15 cellular contexts compared by ENCODE assay signal in the genomic region with DNA sequence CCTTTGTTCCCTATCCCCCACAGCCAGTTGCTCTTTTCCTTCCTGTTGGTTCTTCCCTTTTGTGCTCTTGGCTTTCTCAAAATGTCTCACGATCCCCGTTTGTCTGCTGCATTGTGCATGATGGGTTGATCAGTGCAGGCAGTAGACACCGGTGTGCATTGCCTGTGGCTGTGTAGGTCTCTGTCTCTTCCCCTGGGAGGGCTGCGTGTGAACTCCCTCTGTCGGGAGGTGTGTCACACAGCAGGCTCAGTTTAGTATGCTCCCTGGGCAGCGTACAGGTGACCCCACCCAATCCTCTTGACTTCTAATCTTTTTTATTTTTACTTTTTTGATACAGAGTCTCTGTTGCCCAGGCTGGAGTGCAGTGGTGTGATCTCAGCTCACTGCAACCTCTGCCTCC.
DNase-seq lines count a peak whose midpoint lies in the region; ATAC-seq, FAIRE-seq and TF ChIP-seq lines count a peak whose summit lies in the region.
"Had no signal": no experiment of that assay in that cellular context is flagged by ENCODE, and none has a peak within 500 bp of the region (broad histone marks: within the 10 kb centered on the region; RNA-seq: fewer than 3 reads in every experiment).

No MANE protein-coding gene starts in this region.

- H3K36me3 ChIP-seq in GM23338 (ENCODE audit: insufficient read depth) (no peaks in the 10 kb centered on the region), OCI-LY3 (replicated peaks; ENCODE audit: low read depth, low read length) (no peaks in the 10 kb centered on the region), HepG2 (replicated peaks in 1 of 2; ENCODE audit: control insufficient read depth in 1 of 2, insufficient read depth in 2 of 2, low read length in 2 of 2) (no peaks in the 10 kb centered on the region)
- H3K36me3 ChIP-seq: gastrocnemius medialis, prostate gland, transverse colon had no signal

- H3K36me3 Mint-ChIP-seq in GM23338 (ENCODE audit: low read depth): no peaks in the 10 kb centered on the region
- H3K36me3 Mint-ChIP-seq: activated naive CD8-positive, alpha-beta T cell had no signal

- H3K9me3 Mint-ChIP-seq in GM23338: no peaks in the 10 kb centered on the region; the same call in 1 of the 3 replicates
- H3K9me3 Mint-ChIP-seq: dendritic cell treated with granulocyte-macrophage colony-stimulating factor and Interleukin-4, amounts not matched to agents 40 ng/mL and 50 ng/mL, for 4 days had no signal

- H3K9ac ChIP-seq in OCI-LY3 (ENCODE audit: low read length): no peak overlapping the region
- H3K9ac ChIP-seq in HepG2 (ENCODE audit: insufficient read depth, low read depth, low read length): no peak overlapping the region

- POLR2A ChIA-PET in GM10248 (lab: Yijun Ruan, JAX) (no interaction called here), HepG2 (lab: Yijun Ruan, JAX) (no interaction called here)

- H3K27me3 ChIP-seq in GM23338 (ENCODE audit: insufficient read depth) (no peaks in the 10 kb centered on the region), OCI-LY3 (ENCODE audit: low read depth, low read length) (no peaks in the 10 kb centered on the region), HepG2 (ENCODE audit: control insufficient read depth in 1 of 2, insufficient read depth in 2 of 2, low read length in 2 of 2) (no peaks in the 10 kb centered on the region)
- H3K27me3 ChIP-seq: gastrocnemius medialis had no signal

- peak; percentile 23 for TF ChIP-seq CTCF in GM10248 (IDR thresholded peaks at IDR 0.05; ENCODE audit: control extremely low read depth, extremely low read depth, low read depth, missing control alignments)
- TF ChIP-seq CTCF in GM23338 (conservative IDR thresholded peaks at IDR 0.05; ENCODE audit: low read depth in 2 of 2): peak; percentile 11 to 57; a peak in 2 of 4 replicates
- peak; percentile 51 for TF ChIP-seq CTCF in OCI-LY3 (IDR thresholded peaks at IDR 0.05; ENCODE audit: low read depth, low read length)
- peak; percentile 60 for TF ChIP-seq CTCF in HepG2 (CRISPR knock-in tag; IDR thresholded peaks at IDR 0.05)

- no peaks in the 10 kb centered on the region for H3F3A ChIP-seq in GM23338 (replicated peaks; ENCODE audit: low read depth)

- intact Hi-C loops in HepG2 (cut with micrococcal nuclease; ENCODE audit: unreplicated experiment): no loop called here

- peak; percentile 42 for FAIRE-seq in HepG2 (lab: Jason Lieb, UNC)

- H2AFZ ChIP-seq in GM23338 (no peak overlapping the region), OCI-LY3 (ENCODE audit: low read depth, low read length) (no peak overlapping the region), HepG2 (ENCODE audit: low read length) (no peak overlapping the region)

- H3K9me3 ChIP-seq in OCI-LY3 (ENCODE audit: insufficient read depth, low read length) (no peaks in the 10 kb centered on the region), HepG2 (ENCODE audit: low read length) (no peaks in the 10 kb centered on the region)
- H3K9me3 ChIP-seq: gastrocnemius medialis, prostate gland, transverse colon had no signal

- H3K27ac Mint-ChIP-seq in GM23338: no peak overlapping the region
- H3K27ac Mint-ChIP-seq: activated naive CD8-positive, alpha-beta T cell; dendritic cell treated with granulocyte-macrophage colony-stimulating factor and Interleukin-4, amounts not matched to agents 40 ng/mL and 50 ng/mL, for 4 days had no signal

- H3K4me3 Mint-ChIP-seq in GM23338: no peak overlapping the region
- H3K4me3 Mint-ChIP-seq: activated naive CD8-positive, alpha-beta T cell; dendritic cell treated with granulocyte-macrophage colony-stimulating factor and Interleukin-4, amounts not matched to agents 40 ng/mL and 50 ng/mL, for 4 days had no signal

- 17% methylated on average over 6 of the region's 6 CpGs for WGBS in HepG2 (ENCODE audit: low lambda C conversion rate)

- H3K4me1 Mint-ChIP-seq in GM23338: peaks cover 32% of the 10 kb centered on the region

- no peaks in the 10 kb centered on the region for H3K79me2 ChIP-seq in GM23338 (replicated peaks; ENCODE audit: insufficient read depth)
- H3K79me2 ChIP-seq in OCI-LY3 (ENCODE audit: low read length): no peaks in the 10 kb centered on the region
- H3K79me2 ChIP-seq in HepG2 (ENCODE audit: insufficient read depth, low read length): no peaks in the 10 kb centered on the region

- BruUV-seq in HepG2 (replicated peaks; lab: Mats Ljungman, UMichigan): no TSS peak

- CTCF ChIA-PET in GM10248 (lab: Yijun Ruan, JAX) (no interaction called here), HepG2 (lab: Yijun Ruan, JAX; ENCODE audit: low intra/inter-chr PET ratio, low total read pairs) (interaction anchor here (0.7 kb wide), 1 partner anchor 236 kb away, joined by 3 read pairs; no protein-coding TSS in a partner anchor)

- no peak for TF ChIP-seq RAD21 in HepG2 (CRISPR knock-in tag; IDR thresholded peaks at IDR 0.05)

- in situ Hi-C loops in HepG2 (cut with HindIII; ENCODE audit: extremely low pct_ligation_motif_present, low pct_unique_long_range_greater_than_20kb): no loop called here

- TF ChIP-seq POLR2A in HepG2 (IDR thresholded peaks at IDR 0.05; ENCODE audit: insufficient read depth in 1 of 2, low read depth in 2 of 2, low read length in 2 of 2): no peak

- ATAC-seq in GM23338: peak; percentile 78
- ATAC-seq in HepG2: peak; percentile 97
- ATAC-seq in HG03432 (IDR thresholded peaks at IDR 0.05; ENCODE audit: unreplicated experiment): no peak
- no peak for ATAC-seq in GM21367 (IDR thresholded peaks at IDR 0.05; ENCODE audit: unreplicated experiment)
- ATAC-seq: gastrocnemius medialis had no signal

- peaks cover 19% of the 10 kb centered on the region for H3K4me1 ChIP-seq in GM23338 (ENCODE audit: insufficient read depth)
- H3K4me1 ChIP-seq in OCI-LY3 (ENCODE audit: low read length): no peaks in the 10 kb centered on the region
- H3K4me1 ChIP-seq in HepG2 (ENCODE audit: insufficient read depth, low read length): no peaks in the 10 kb centered on the region
- H3K4me1 ChIP-seq: gastrocnemius medialis, prostate gland, transverse colon had no signal

- no peak for TF ChIP-seq EP300 in HepG2 (IDR thresholded peaks at IDR 0.05; ENCODE audit: low read depth in 2 of 2, low read length in 2 of 2)
- TF ChIP-seq EP300 in HepG2 (CRISPR knock-in tag; IDR thresholded peaks at IDR 0.05; ENCODE audit: borderline replicate concordance): no peak

- H3K27me3 Mint-ChIP-seq in GM23338 (ENCODE audit: insufficient read depth, low read depth, poor library complexity): peaks cover 11% of the 10 kb centered on the region
- H3K27me3 Mint-ChIP-seq: dendritic cell treated with granulocyte-macrophage colony-stimulating factor and Interleukin-4, amounts not matched to agents 40 ng/mL and 50 ng/mL, for 4 days had no signal

- H3K27ac ChIP-seq in GM23338 (ENCODE audit: low read depth) (no peak overlapping the region), OCI-LY3 (ENCODE audit: low read length) (no peak overlapping the region), HepG2 (ENCODE audit: extremely low read length, insufficient read depth, low read length) (no peak overlapping the region), substantia nigra (ENCODE audit: low read depth, low read length, poor library complexity, severe bottlenecking) (no peak overlapping the region)
- H3K27ac ChIP-seq: gastrocnemius medialis, prostate gland, transverse colon had no signal

- DNase-seq in GM10248 (ENCODE audit: extremely low spot score): peak; percentile 40
- peak; percentile 43 for DNase-seq in GM23338 (ENCODE audit: low spot score)
- peak; percentile 29 for DNase-seq in HepG2 (ENCODE audit: low spot score)
- DNase-seq in substantia nigra (lab: John Stamatoyannopoulos, UW): no peak
- no peak for DNase-seq in GM19240 (ENCODE audit: insufficient read length, low spot score)
- DNase-seq: activated CD4-positive, alpha-beta T cell treated with anti-CD3 and anti-CD28 coated beads for 48 hours; gastrocnemius medialis; SHP77 treated with DMSO at 0.1 percent for 48 hours; transverse colon had no signal

- H3K9me2 ChIP-seq in GM23338 (ENCODE audit: insufficient read depth): peaks cover 4% of the 10 kb centered on the region; the same call in 1 of the 2 replicates

- H4K20me1 ChIP-seq in GM23338 (replicated peaks; ENCODE audit: insufficient read depth) (no peaks in the 10 kb centered on the region), OCI-LY3 (ENCODE audit: insufficient read depth, low read length) (no peaks in the 10 kb centered on the region), HepG2 (ENCODE audit: insufficient read depth, low read length) (no peaks in the 10 kb centered on the region)

- H3K4me3 ChIP-seq in GM23338 (no peak overlapping the region), OCI-LY3 (ENCODE audit: low read length) (no peak overlapping the region), HepG2 (replicated peaks in 1 of 3; ENCODE audit: insufficient read depth in 1 of 3, low read depth in 2 of 3, low read length in 3 of 3) (no peak overlapping the region)
- H3K4me3 ChIP-seq: gastrocnemius medialis, prostate gland, transverse colon had no signal

- no peak overlapping the region for H3K4me2 ChIP-seq in GM23338
- peak overlapping the region; percentile 32; the same call in 1 of the 2 replicates for H3K4me2 ChIP-seq in OCI-LY3 (ENCODE audit: low read length)
- no peak overlapping the region for H3K4me2 ChIP-seq in HepG2 (ENCODE audit: low read depth, low read length)

TF ChIP-seq in GM23338, 12 proteins besides CTCF, POLR2A, EP300 and RAD21 (continues in another document):
- TF ChIP-seq ZNF331 (CRISPR knock-in tag; IDR thresholded peaks at IDR 0.05; ENCODE audit: low read depth): no peak
- no peak for TF ChIP-seq ZNF114 (CRISPR knock-in tag; IDR thresholded peaks at IDR 0.05)

TF ChIP-seq in HepG2, 621 proteins besides CTCF, POLR2A, EP300 and RAD21:
- TF ChIP-seq, protein P1, sequence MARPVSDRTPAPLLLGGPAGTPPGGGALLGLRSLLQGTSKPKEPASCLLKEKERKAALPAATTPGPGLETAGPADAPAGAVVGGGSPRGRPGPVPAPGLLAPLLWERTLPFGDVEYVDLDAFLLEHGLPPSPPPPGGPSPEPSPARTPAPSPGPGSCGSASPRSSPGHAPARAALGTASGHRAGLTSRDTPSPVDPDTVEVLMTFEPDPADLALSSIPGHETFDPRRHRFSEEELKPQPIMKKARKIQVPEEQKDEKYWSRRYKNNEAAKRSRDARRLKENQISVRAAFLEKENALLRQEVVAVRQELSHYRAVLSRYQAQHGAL (CRISPR knock-in tag; IDR thresholded peaks at IDR 0.05; ENCODE audit: not compliant biosample characterization): no peak
- peak; percentile 28; the same call in 1 of the 2 replicates for TF ChIP-seq SMC3 (IDR thresholded peaks at IDR 0.05; ENCODE audit: low read length)
- no peak for TF ChIP-seq RFXAP (CRISPR knock-in tag; IDR thresholded peaks at IDR 0.05; ENCODE audit: borderline replicate concordance)
- TF ChIP-seq RXRA (CRISPR knock-in tag; IDR thresholded peaks at IDR 0.05): no peak
- peak; percentile 43 for TF ChIP-seq STAG1 (CRISPR knock-in tag; IDR thresholded peaks at IDR 0.05)

Comparison
In these comparisons a context has a peak if more than half of its experiments do, and no peak if none do; other contexts are left out.
1. DNase-seq: peak in GM10248 (single experiment), GM23338 (single experiment) and HepG2 (single experiment); none in substantia nigra (0 of 49) and GM19240 (single experiment).
2. ATAC-seq: peak in GM23338 (single experiment) and HepG2 (single experiment); none in HG03432 (single experiment) and GM21367 (single experiment).
3. Peak in every context shown above with its lines, with median percentiles within 50 percentile points of each other: CTCF ChIP-seq.